9 cellular contexts compared by ENCODE assay signal in the genomic region with DNA sequence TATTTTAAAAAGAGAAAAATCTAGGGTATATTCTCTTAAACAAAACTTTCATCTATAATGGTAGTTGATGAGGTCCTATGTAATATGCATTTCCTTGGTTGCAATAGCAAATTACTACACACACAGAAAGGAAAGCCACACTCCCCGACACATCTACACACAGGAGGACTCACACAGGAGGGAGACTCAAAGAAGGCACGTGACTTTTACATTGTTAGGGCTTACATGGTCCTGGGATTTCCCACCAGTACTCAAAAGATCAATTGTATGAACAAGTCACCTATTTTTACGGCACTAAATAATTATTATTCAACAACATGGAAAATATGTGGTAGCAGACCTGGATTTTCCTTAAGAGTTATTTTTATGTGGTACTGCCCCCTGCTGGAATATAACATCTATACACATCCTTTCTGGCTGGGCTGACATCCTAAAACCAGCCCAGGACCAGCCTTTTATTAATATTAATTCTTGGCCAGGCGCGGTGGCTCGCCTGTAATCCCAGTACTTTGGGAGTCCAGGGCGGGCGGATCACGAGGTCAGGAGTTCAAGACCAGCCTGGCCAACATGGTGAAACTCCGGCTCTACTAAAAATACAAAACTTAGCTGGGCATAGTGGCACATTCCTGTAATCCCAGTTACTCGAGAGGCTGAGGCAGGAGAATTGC. TPM values are rescaled to one million over a fixed set of nuclear protein-coding genes. Genes with fewer than 3 reads are reported as not detected.
DNase-seq lines count a peak whose midpoint lies in the region; ATAC-seq and TF ChIP-seq lines count a peak whose summit lies in the region.
"Had no signal": no experiment of that assay in that cellular context is flagged by ENCODE, and none has a peak within 500 bp of the region (broad histone marks: within the 10 kb centered on the region; RNA-seq: fewer than 3 reads in every experiment).

No MANE protein-coding gene starts in this region.

- WGBS in transverse colon (ENCODE audit: low coverage in 1 of 2), 2 donors: 17 to 29% methylated on average over 2 to 11 of the region's 11 CpGs

- peak; percentile 25 for DNase-seq in DMS79 treated with DMSO at 0.1 percent for 48 hours (lab: John Stamatoyannopoulos, UW)
- no peak for DNase-seq in DMS79 (lab: John Stamatoyannopoulos, UW)
- DNase-seq in HAP-1 (ENCODE audit: low spot score in 2 of 2): peak; percentile 44 to 61
- peak; percentile 40 for DNase-seq in NCI-H345 treated with DMSO at 0.1 percent for 48 hours (lab: John Stamatoyannopoulos, UW; ENCODE audit: unreplicated experiment)
- peak; percentile 85 for DNase-seq in MCF 10A (ENCODE audit: unreplicated experiment)
- DNase-seq in kidney glomerular epithelial cell (lab: John Stamatoyannopoulos, UW): peak; percentile 48
- no peak for DNase-seq in transverse colon

- POLR2A ChIA-PET in MCF 10A (lab: Yijun Ruan, JAX): interaction anchor here (1.0 to 1.1 kb wide), 2 partner anchors 12 to 35 kb away, joined by 3 read pairs; no protein-coding TSS in a partner anchor

- CTCF ChIA-PET in MCF 10A (lab: Yijun Ruan, JAX): interaction anchor here (0.6 to 11.5 kb wide), 39 partner anchors 9 to 976 kb away, joined by 3 to 376 read pairs (median 3); no protein-coding TSS in a partner anchor

- H3K36me3 ChIP-seq in HAP-1 (replicated peaks) (no peaks in the 10 kb centered on the region), transverse colon (no peaks in the 10 kb centered on the region)
- H3K36me3 ChIP-seq: BLaER1 had no signal

- H3K27ac ChIP-seq in transverse colon: no peak overlapping the region
- H3K27ac ChIP-seq: BLaER1 had no signal

- TF ChIP-seq EP300 in transverse colon (IDR thresholded peaks at IDR 0.05; ENCODE audit: low read depth): no peak

- peaks cover 7% of the 10 kb centered on the region for H3K27me3 Mint-ChIP-seq in MCF 10A (ENCODE audit: insufficient read depth, unreplicated experiment)

- H3K9me3 ChIP-seq in HAP-1 (no peaks in the 10 kb centered on the region), transverse colon (no peaks in the 10 kb centered on the region)
- H3K9me3 ChIP-seq: BLaER1 had no signal

- H3K4me1 ChIP-seq in HAP-1 (no peaks in the 10 kb centered on the region; the same call in 1 of the 2 replicates), transverse colon (no peaks in the 10 kb centered on the region)

- TF ChIP-seq CTCF in MCF 10A (IDR thresholded peaks at IDR 0.05; ENCODE audit: unreplicated experiment) (peak; percentile 86), transverse colon (IDR thresholded peaks at IDR 0.05) (peak; percentile 58 to 70 (median 62))

- no peak overlapping the region for H3K4me3 ChIP-seq in HAP-1
- H3K4me3 ChIP-seq in transverse colon: no peak overlapping the region
- H3K4me3 ChIP-seq: BLaER1 had no signal

- no peaks in the 10 kb centered on the region for H3K36me3 Mint-ChIP-seq in MCF 10A (ENCODE audit: insufficient read depth, unreplicated experiment)

- TF ChIP-seq POLR2A in transverse colon (IDR thresholded peaks at IDR 0.05): no peak

- no peak overlapping the region for H3K27ac Mint-ChIP-seq in MCF 10A (ENCODE audit: low read depth, unreplicated experiment)

- BruUV-seq in MCF 10A (replicated peaks; lab: Mats Ljungman, UMichigan): TSS peak; percentile 75

- intact Hi-C loops in MCF 10A (cut with micrococcal nuclease): loop anchor here (1.0 to 5.0 kb wide), 4 partner anchors 42 to 387 kb away; a partner anchor contains a TSS
- intact Hi-C loops in transverse colon (cut with DNase I; ENCODE audit: low total_unique reads): loop anchor here (2.0 kb wide), 1 partner anchor 383 kb away; no protein-coding TSS in a partner anchor

- no peaks in the 10 kb centered on the region for H3K27me3 ChIP-seq in HAP-1 (ENCODE audit: low read depth)
- no peaks in the 10 kb centered on the region for H3K27me3 ChIP-seq in transverse colon
- H3K27me3 ChIP-seq: BLaER1 had no signal

- no peaks in the 10 kb centered on the region for H3K9me3 Mint-ChIP-seq in MCF 10A (ENCODE audit: unreplicated experiment)

- in situ Hi-C loops in HAP-1 (cut with MboI; ENCODE audit: low sequenced_read_pairs) (loop anchor here (5.0 kb wide), 1 partner anchor 378 kb away; no protein-coding TSS in a partner anchor), transverse colon (cut with MboI; ENCODE audit: low pct_ligation_motif_present in 1 of 4, low pct_unique_long_range_greater_than_20kb in 1 of 4, low sequenced_read_pairs in 3 of 4) (loop anchor here (5.0 to 10.0 kb wide), 3 partner anchors 375 to 388 kb away; no protein-coding TSS in a partner anchor)

- H3K4me1 Mint-ChIP-seq in MCF 10A (ENCODE audit: insufficient read depth, unreplicated experiment): no peaks in the 10 kb centered on the region

- no peak for ATAC-seq in HG03439 (IDR thresholded peaks at IDR 0.05; ENCODE audit: unreplicated experiment)

- H3K4me3 Mint-ChIP-seq in MCF 10A (ENCODE audit: unreplicated experiment): no peak overlapping the region

RNA-seq across cellular contexts. Expression of a gene that starts 33.9 kb away (rescaled TPM):
- 73.2 and 99.7 TPM in 2 replicates for total RNA-seq in MCF 10A (2022)
- 10 to 100 TPM; 38.2 to 88.1 (median 59.3) TPM for total RNA-seq in transverse colon

Comparison
In these comparisons a context has a peak if more than half of its experiments do, and no peak if none do; other contexts are left out.
1. DNase-seq: peak in DMS79 treated with DMSO at 0.1 percent for 48 hours (single experiment), HAP-1 (2 of 2), NCI-H345 treated with DMSO at 0.1 percent for 48 hours (single experiment), MCF 10A (single experiment) and kidney glomerular epithelial cell (single experiment); none in DMS79 (single experiment) and transverse colon (single experiment).